19 cellular contexts compared by ENCODE assay signal in genomic region chr21:18725653-18726052, GRCh38.
DNase-seq lines count a peak whose midpoint lies in the region; ATAC-seq and TF ChIP-seq lines count a peak whose summit lies in the region.
"Had no signal": no experiment of that assay in that cellular context is flagged by ENCODE, and none has a peak within 500 bp of the region (broad histone marks: within the 10 kb centered on the region; RNA-seq: fewer than 3 reads in every experiment).

No MANE protein-coding gene starts in this region.

- peaks cover 11% of the 10 kb centered on the region for H3K4me1 Mint-ChIP-seq in WTC11
- H3K4me1 Mint-ChIP-seq in neural crest cell, result no peaks in the 10 kb centered on the region
- H3K4me1 Mint-ChIP-seq: activated naive CD4-positive, alpha-beta T cell treated with anti-CD3 and anti-CD28 coated beads, Interleukin-2, amount 50 U/mL, for 24 hours; CD8-positive, alpha-beta memory T cell; nephron progenitor cell; stimulated activated naive CD8-positive, alpha-beta T cell treated with anti-CD3 and anti-CD28 coated beads, Interleukin-15, amount 100 ng/mL, for 72 hours had no signal

- H3K4me3 Mint-ChIP-seq in WTC11 (no peak overlapping the region), neural crest cell (no peak overlapping the region)
- H3K4me3 Mint-ChIP-seq: activated naive CD4-positive, alpha-beta T cell treated with anti-CD3 and anti-CD28 coated beads, Interleukin-2, amount 50 U/mL, for 24 hours; CD8-positive, alpha-beta memory T cell; nephron progenitor cell; stimulated activated naive CD8-positive, alpha-beta T cell treated with anti-CD3 and anti-CD28 coated beads, Interleukin-15, amount 100 ng/mL, for 72 hours had no signal

- ATAC-seq in WTC11 (peak; percentile 94), GM21619 (IDR thresholded peaks at IDR 0.05; ENCODE audit: unreplicated experiment) (no peak)
- ATAC-seq: stimulated activated naive CD8-positive, alpha-beta T cell treated with anti-CD3 and anti-CD28 coated beads, Interleukin-15, amount 100 ng/mL, for 72 hours had no signal

- TF ChIP-seq CTCF in WTC11 (IDR thresholded peaks at IDR 0.05) (peak; percentile 24; the same call in 1 of the 2 replicates), neural crest cell (conservative IDR thresholded peaks at IDR 0.05) (peak; percentile 32)

- H3K27ac Mint-ChIP-seq in WTC11 (no peak overlapping the region), neural crest cell (ENCODE audit: unreplicated experiment) (no peak overlapping the region)
- H3K27ac Mint-ChIP-seq: activated naive CD4-positive, alpha-beta T cell treated with anti-CD3 and anti-CD28 coated beads, Interleukin-2, amount 50 U/mL, for 24 hours; CD8-positive, alpha-beta memory T cell; nephron progenitor cell had no signal

- CTCF ChIA-PET in WTC11 (lab: Charles Lee), result interaction anchor here (0.6 kb wide), 1 partner anchor 24 kb away, joined by 3 read pairs; no protein-coding TSS in a partner anchor

- no peak overlapping the region for H3K4me3 ChIP-seq in MG63
- H3K4me3 ChIP-seq: breast epithelium, HAP-1 had no signal

- no peaks in the 10 kb centered on the region for H3K9me3 ChIP-seq in MG63
- H3K9me3 ChIP-seq: breast epithelium, HAP-1 had no signal

- no peaks in the 10 kb centered on the region for H3K36me3 Mint-ChIP-seq in WTC11
- H3K36me3 Mint-ChIP-seq in neural crest cell (ENCODE audit: low read depth), result no peaks in the 10 kb centered on the region
- H3K36me3 Mint-ChIP-seq: activated naive CD4-positive, alpha-beta T cell treated with anti-CD3 and anti-CD28 coated beads, Interleukin-2, amount 50 U/mL, for 24 hours; CD8-positive, alpha-beta memory T cell had no signal

- no peaks in the 10 kb centered on the region for H3K27me3 ChIP-seq in MG63
- H3K27me3 ChIP-seq: breast epithelium had no signal

- H3K36me3 ChIP-seq in MG63, result no peaks in the 10 kb centered on the region
- H3K36me3 ChIP-seq: breast epithelium, HAP-1 had no signal

- H3K9me3 Mint-ChIP-seq in WTC11, result no peaks in the 10 kb centered on the region
- H3K9me3 Mint-ChIP-seq in neural crest cell, result peaks cover 2% of the 10 kb centered on the region
- H3K9me3 Mint-ChIP-seq: nephron progenitor cell; stimulated activated naive CD8-positive, alpha-beta T cell treated with anti-CD3 and anti-CD28 coated beads, Interleukin-15, amount 100 ng/mL, for 72 hours had no signal

- POLR2A ChIA-PET in WTC11 (lab: Charles Lee), result no interaction called here

- no peaks in the 10 kb centered on the region for H3K27me3 Mint-ChIP-seq in WTC11 (ENCODE audit: low read depth)
- H3K27me3 Mint-ChIP-seq in neural crest cell (ENCODE audit: low read depth), result no peaks in the 10 kb centered on the region
- H3K27me3 Mint-ChIP-seq: activated naive CD4-positive, alpha-beta T cell treated with anti-CD3 and anti-CD28 coated beads, Interleukin-2, amount 50 U/mL, for 24 hours; CD8-positive, alpha-beta memory T cell; stimulated activated naive CD8-positive, alpha-beta T cell treated with anti-CD3 and anti-CD28 coated beads, Interleukin-15, amount 100 ng/mL, for 72 hours had no signal

- DNase-seq in NCI-H748 (lab: John Stamatoyannopoulos, UW; ENCODE audit: unreplicated experiment) (peak; percentile 17), NCI-H748 treated with DMSO at 0.1 percent for 48 hours (lab: John Stamatoyannopoulos, UW) (no peak), MG63 (peak; percentile 27), WTC11 (ENCODE audit: low spot score) (peak; percentile 66), neural crest cell (ENCODE audit: low read depth, low spot score) (no peak), germinal center (ENCODE audit: low spot score) (no peak)
- DNase-seq in stimulated activated CD4-positive, alpha-beta T cell treated with anti-CD3 and anti-CD28 coated beads, Interleukin-2, amount 100 ng/mL, for 48 hours, result no peak
- DNase-seq: activated CD4-positive, alpha-beta T cell treated with anti-CD3 and anti-CD28 coated beads for 4 hours; activated T-cell treated with anti-CD3 and anti-CD28 coated beads, Interleukin-2, amount 50 U/mL, for 1 hour; CD8-positive, alpha-beta memory T cell; dermis blood vessel endothelial cell; GDM1; nephron progenitor cell; SHP77; stimulated activated naive CD8-positive, alpha-beta T cell treated with anti-CD3 and anti-CD28 coated beads, Interleukin-15, amount 100 ng/mL, for 72 hours had no signal

TF ChIP-seq in WTC11, 78 proteins besides CTCF, POLR2A, EP300 and RAD21 (continues in another document):
- TF ChIP-seq ZNF138 (CRISPR knock-in tag; conservative IDR thresholded peaks at IDR 0.05) (no peak), TCF7 (CRISPR knock-in tag; IDR thresholded peaks at IDR 0.05; ENCODE audit: low read depth) (no peak), GRHL2 (CRISPR knock-in tag; IDR thresholded peaks at IDR 0.05; ENCODE audit: insufficient replicate concordance, severe bottlenecking) (no peak), ZNF396 (CRISPR knock-in tag; IDR thresholded peaks at IDR 0.05; ENCODE audit: borderline replicate concordance) (no peak), ZBTB21 (CRISPR knock-in tag; IDR thresholded peaks at IDR 0.05; ENCODE audit: borderline replicate concordance) (no peak), JAZF1 (CRISPR knock-in tag; IDR thresholded peaks at IDR 0.05) (no peak), GABPB1 (CRISPR knock-in tag; IDR thresholded peaks at IDR 0.05) (no peak), SP1 (CRISPR knock-in tag; conservative IDR thresholded peaks at IDR 0.05) (no peak), GTF2I (CRISPR knock-in tag; conservative IDR thresholded peaks at IDR 0.05) (no peak), JUN (CRISPR knock-in tag; IDR thresholded peaks at IDR 0.05) (no peak), RORB (CRISPR knock-in tag; IDR thresholded peaks at IDR 0.05) (no peak)
- TF ChIP-seq, protein P1, sequence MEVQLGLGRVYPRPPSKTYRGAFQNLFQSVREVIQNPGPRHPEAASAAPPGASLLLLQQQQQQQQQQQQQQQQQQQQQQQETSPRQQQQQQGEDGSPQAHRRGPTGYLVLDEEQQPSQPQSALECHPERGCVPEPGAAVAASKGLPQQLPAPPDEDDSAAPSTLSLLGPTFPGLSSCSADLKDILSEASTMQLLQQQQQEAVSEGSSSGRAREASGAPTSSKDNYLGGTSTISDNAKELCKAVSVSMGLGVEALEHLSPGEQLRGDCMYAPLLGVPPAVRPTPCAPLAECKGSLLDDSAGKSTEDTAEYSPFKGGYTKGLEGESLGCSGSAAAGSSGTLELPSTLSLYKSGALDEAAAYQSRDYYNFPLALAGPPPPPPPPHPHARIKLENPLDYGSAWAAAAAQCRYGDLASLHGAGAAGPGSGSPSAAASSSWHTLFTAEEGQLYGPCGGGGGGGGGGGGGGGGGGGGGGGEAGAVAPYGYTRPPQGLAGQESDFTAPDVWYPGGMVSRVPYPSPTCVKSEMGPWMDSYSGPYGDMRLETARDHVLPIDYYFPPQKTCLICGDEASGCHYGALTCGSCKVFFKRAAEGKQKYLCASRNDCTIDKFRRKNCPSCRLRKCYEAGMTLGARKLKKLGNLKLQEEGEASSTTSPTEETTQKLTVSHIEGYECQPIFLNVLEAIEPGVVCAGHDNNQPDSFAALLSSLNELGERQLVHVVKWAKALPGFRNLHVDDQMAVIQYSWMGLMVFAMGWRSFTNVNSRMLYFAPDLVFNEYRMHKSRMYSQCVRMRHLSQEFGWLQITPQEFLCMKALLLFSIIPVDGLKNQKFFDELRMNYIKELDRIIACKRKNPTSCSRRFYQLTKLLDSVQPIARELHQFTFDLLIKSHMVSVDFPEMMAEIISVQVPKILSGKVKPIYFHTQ (CRISPR knock-in tag; IDR thresholded peaks at IDR 0.05), result no peak
- TF ChIP-seq, protein P2, sequence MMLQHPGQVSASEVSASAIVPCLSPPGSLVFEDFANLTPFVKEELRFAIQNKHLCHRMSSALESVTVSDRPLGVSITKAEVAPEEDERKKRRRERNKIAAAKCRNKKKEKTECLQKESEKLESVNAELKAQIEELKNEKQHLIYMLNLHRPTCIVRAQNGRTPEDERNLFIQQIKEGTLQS (CRISPR knock-in tag; conservative IDR thresholded peaks at IDR 0.05), result no peak
- TF ChIP-seq, protein P3, sequence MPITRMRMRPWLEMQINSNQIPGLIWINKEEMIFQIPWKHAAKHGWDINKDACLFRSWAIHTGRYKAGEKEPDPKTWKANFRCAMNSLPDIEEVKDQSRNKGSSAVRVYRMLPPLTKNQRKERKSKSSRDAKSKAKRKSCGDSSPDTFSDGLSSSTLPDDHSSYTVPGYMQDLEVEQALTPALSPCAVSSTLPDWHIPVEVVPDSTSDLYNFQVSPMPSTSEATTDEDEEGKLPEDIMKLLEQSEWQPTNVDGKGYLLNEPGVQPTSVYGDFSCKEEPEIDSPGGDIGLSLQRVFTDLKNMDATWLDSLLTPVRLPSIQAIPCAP (CRISPR knock-in tag; IDR thresholded peaks at IDR 0.05), result no peak
- TF ChIP-seq, protein P4, sequence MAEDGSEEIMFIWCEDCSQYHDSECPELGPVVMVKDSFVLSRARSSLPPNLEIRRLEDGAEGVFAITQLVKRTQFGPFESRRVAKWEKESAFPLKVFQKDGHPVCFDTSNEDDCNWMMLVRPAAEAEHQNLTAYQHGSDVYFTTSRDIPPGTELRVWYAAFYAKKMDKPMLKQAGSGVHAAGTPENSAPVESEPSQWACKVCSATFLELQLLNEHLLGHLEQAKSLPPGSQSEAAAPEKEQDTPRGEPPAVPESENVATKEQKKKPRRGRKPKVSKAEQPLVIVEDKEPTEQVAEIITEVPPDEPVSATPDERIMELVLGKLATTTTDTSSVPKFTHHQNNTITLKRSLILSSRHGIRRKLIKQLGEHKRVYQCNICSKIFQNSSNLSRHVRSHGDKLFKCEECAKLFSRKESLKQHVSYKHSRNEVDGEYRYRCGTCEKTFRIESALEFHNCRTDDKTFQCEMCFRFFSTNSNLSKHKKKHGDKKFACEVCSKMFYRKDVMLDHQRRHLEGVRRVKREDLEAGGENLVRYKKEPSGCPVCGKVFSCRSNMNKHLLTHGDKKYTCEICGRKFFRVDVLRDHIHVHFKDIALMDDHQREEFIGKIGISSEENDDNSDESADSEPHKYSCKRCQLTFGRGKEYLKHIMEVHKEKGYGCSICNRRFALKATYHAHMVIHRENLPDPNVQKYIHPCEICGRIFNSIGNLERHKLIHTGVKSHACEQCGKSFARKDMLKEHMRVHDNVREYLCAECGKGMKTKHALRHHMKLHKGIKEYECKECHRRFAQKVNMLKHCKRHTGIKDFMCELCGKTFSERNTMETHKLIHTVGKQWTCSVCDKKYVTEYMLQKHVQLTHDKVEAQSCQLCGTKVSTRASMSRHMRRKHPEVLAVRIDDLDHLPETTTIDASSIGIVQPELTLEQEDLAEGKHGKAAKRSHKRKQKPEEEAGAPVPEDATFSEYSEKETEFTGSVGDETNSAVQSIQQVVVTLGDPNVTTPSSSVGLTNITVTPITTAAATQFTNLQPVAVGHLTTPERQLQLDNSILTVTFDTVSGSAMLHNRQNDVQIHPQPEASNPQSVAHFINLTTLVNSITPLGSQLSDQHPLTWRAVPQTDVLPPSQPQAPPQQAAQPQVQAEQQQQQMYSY (CRISPR knock-in tag; IDR thresholded peaks at IDR 0.05), result no peak

Comparison
In these comparisons a context has a peak if more than half of its experiments do, and no peak if none do; other contexts are left out.
1. DNase-seq: peak in NCI-H748 (single experiment), MG63 (single experiment) and WTC11 (single experiment); none in NCI-H748 treated with DMSO at 0.1 percent for 48 hours (single experiment), neural crest cell (single experiment), germinal center (single experiment) and stimulated activated CD4-positive, alpha-beta T cell treated with anti-CD3 and anti-CD28 coated beads, Interleukin-2, amount 100 ng/mL, for 48 hours (0 of 2).